Comparison of ENCODE assay signal across 26 cellular contexts in genomic region chr2:5392658-5393057, GRCh38.
DNase-seq lines count a peak whose midpoint lies in the region; ATAC-seq and TF ChIP-seq lines count a peak whose summit lies in the region.
"Had no signal": no experiment of that assay in that cellular context is flagged by ENCODE, and none has a peak within 500 bp of the region (broad histone marks: within the 10 kb centered on the region; RNA-seq: fewer than 3 reads in every experiment).

No MANE protein-coding gene starts in this region.

- no peaks in the 10 kb centered on the region for H3K9me3 ChIP-seq in HEK293 (ENCODE audit: control insufficient read depth, insufficient read depth, low read depth, low read length)
- H3K9me3 ChIP-seq: HAP-1 had no signal

- TF ChIP-seq CTCF in HEK293 (tag by site-specific recombination; IDR thresholded peaks at IDR 0.05) (no peak), foreskin fibroblast (IDR thresholded peaks at IDR 0.05; ENCODE audit: low read depth, low read length) (no peak)

- no peak for ATAC-seq in activated CD4-positive, alpha-beta T cell treated with anti-CD3 and anti-CD28 coated beads for 36 hours
- ATAC-seq in HG02852 (IDR thresholded peaks at IDR 0.05; ENCODE audit: unreplicated experiment) (no peak), HG03571 (IDR thresholded peaks at IDR 0.05; ENCODE audit: unreplicated experiment) (no peak)
- ATAC-seq: esophagus mucosa, SK-N-SH treated with all-trans-retinoic acid at 6 μM for 48 hours had no signal

- POLR2A ChIA-PET in HEK293 (lab: Yijun Ruan, JAX) = interaction anchor here (0.5 to 0.9 kb wide), 2 partner anchors 104 to 299 kb away, joined by 3 read pairs; partner anchors contain the start of gene SOX11
- POLR2A ChIA-PET in activated CD4-positive, alpha-beta T cell treated with anti-CD3 and anti-CD28 coated beads for 36 hours (lab: Charles Lee) = no interaction called here

- H3K27me3 Mint-ChIP-seq in activated CD4-positive, alpha-beta T cell treated with anti-CD3 and anti-CD28 coated beads for 36 hours = no peaks in the 10 kb centered on the region
- H3K27me3 Mint-ChIP-seq: activated naive CD8-positive, alpha-beta T cell had no signal

- no peak overlapping the region for H3K4me3 ChIP-seq in HEK293 (ENCODE audit: low read depth, low read length)
- H3K4me3 ChIP-seq in foreskin fibroblast (ENCODE audit: low read depth in 1 of 2, low read length in 2 of 2) = no peak overlapping the region
- H3K4me3 ChIP-seq: HAP-1, transverse colon had no signal

- no peaks in the 10 kb centered on the region for H3K36me3 Mint-ChIP-seq in activated CD4-positive, alpha-beta T cell treated with anti-CD3 and anti-CD28 coated beads for 36 hours (ENCODE audit: low read depth)
- H3K36me3 Mint-ChIP-seq: activated naive CD8-positive, alpha-beta T cell had no signal

- peak; percentile 63 for DNase-seq in A172 (ENCODE audit: low spot score)
- DNase-seq in SKM-1 treated with dmso at 0.1 percent for 144 hours (lab: John Stamatoyannopoulos, UW; ENCODE audit: unreplicated experiment) = peak; percentile 40
- DNase-seq in foreskin fibroblast = peak; percentile 0 to 1
- DNase-seq in activated CD4-positive, CD25-positive, alpha-beta regulatory T cell treated with anti-CD3 and anti-CD28 coated beads, Interleukin-2, amount 50 U/mL, for 72 hours = no peak
- no peak for DNase-seq in activated CD4-positive, alpha-beta T cell treated with anti-CD3 and anti-CD28 coated beads for 36 hours
- DNase-seq: activated CD4-positive, alpha-beta T cell treated with anti-CD3 and anti-CD28 coated beads for 4 hours; activated effector memory CD4-positive, alpha-beta T cell treated with Interleukin-2 at 50 U/mL for 16 hours; central memory CD4-positive, alpha-beta T cell; DMS79; GF-D8; left cardiac atrium; NCI-H1092; NCI-H1694; Right ventricle myocardium superior; stimulated activated CD4-positive, alpha-beta T cell treated with anti-CD3 and anti-CD28 coated beads, Interleukin-15, amount 100 ng/mL, for 24 hours; stimulated activated CD4-positive, alpha-beta T cell treated with anti-CD3 and anti-CD28 coated beads, Interleukin-4, amount 100 ng/mL, for 4 hours; transverse colon had no signal

- peaks cover 7% of the 10 kb centered on the region; the same call in 1 of the 2 replicates for H3K4me1 ChIP-seq in HEK293 (ENCODE audit: control insufficient read depth, insufficient read depth, low read length)
- H3K4me1 ChIP-seq: HAP-1, transverse colon had no signal

- no peaks in the 10 kb centered on the region for H3K4me1 Mint-ChIP-seq in activated CD4-positive, alpha-beta T cell treated with anti-CD3 and anti-CD28 coated beads for 36 hours

- H3K9me3 Mint-ChIP-seq in activated CD4-positive, alpha-beta T cell treated with anti-CD3 and anti-CD28 coated beads for 36 hours (ENCODE audit: low read depth) = peaks cover 7% of the 10 kb centered on the region

- H3K27ac ChIP-seq in HEK293 (ENCODE audit: extremely low read depth, low read depth, low read length) = no peak overlapping the region; the same call in 1 of the 2 replicates
- H3K27ac ChIP-seq: transverse colon had no signal

- H3K4me3 Mint-ChIP-seq in activated CD4-positive, alpha-beta T cell treated with anti-CD3 and anti-CD28 coated beads for 36 hours = no peak overlapping the region
- H3K4me3 Mint-ChIP-seq: activated naive CD8-positive, alpha-beta T cell; nephron; T-helper 2 cell treated with Interferon-gamma antibody and Interleukin-4, amounts not matched to agents 5 μg/mL and 100 μg/mL, for 36 hours had no signal

- intact Hi-C loops in activated CD4-positive, alpha-beta T cell treated with anti-CD3 and anti-CD28 coated beads for 36 hours (cut with DNase I, micrococcal nuclease) = no loop called here

- CTCF ChIA-PET in HEK293 (lab: Yijun Ruan, JAX) = interaction anchor here (0.6 to 1.2 kb wide), 2 partner anchors 14 to 24 kb away, joined by 3 read pairs; no protein-coding TSS in a partner anchor
- CTCF ChIA-PET in activated CD4-positive, alpha-beta T cell treated with anti-CD3 and anti-CD28 coated beads for 36 hours (lab: Charles Lee) = no interaction called here

- H3K36me3 ChIP-seq in HEK293 (ENCODE audit: control insufficient read depth in 2 of 2, insufficient read depth in 1 of 2, low read length in 2 of 2) = no peaks in the 10 kb centered on the region
- H3K36me3 ChIP-seq: HAP-1, transverse colon had no signal

- H3K27ac Mint-ChIP-seq in activated CD4-positive, alpha-beta T cell treated with anti-CD3 and anti-CD28 coated beads for 36 hours = no peak overlapping the region
- H3K27ac Mint-ChIP-seq: activated naive CD8-positive, alpha-beta T cell; nephron; T-helper 2 cell treated with Interferon-gamma antibody and Interleukin-4, amounts not matched to agents 5 μg/mL and 100 μg/mL, for 36 hours had no signal

TF ChIP-seq in HEK293, 187 proteins besides CTCF, POLR2A, EP300 and RAD21:
- TF ChIP-seq ZBTB17 (tag by site-specific recombination; IDR thresholded peaks at IDR 0.05) (no peak), ZNF311 (tag by site-specific recombination; IDR thresholded peaks at IDR 0.05; ENCODE audit: borderline replicate concordance) (no peak), ZNF701 (tag by site-specific recombination; IDR thresholded peaks at IDR 0.05) (no peak), ZNF629 (tag by site-specific recombination; IDR thresholded peaks at IDR 0.05) (peak; percentile 77), TRIM28 (IDR thresholded peaks at IDR 0.05; ENCODE audit: borderline replicate concordance, low read length) (peak; percentile 74; the same call in 1 of the 2 replicates), ZNF521 (tag by site-specific recombination; IDR thresholded peaks at IDR 0.05) (no peak), YY2 (tag by site-specific recombination; IDR thresholded peaks at IDR 0.05) (no peak), ZNF513 (tag by site-specific recombination; IDR thresholded peaks at IDR 0.05) (no peak), ZBTB21 (tag by site-specific recombination; IDR thresholded peaks at IDR 0.05) (peak; percentile 92), ZNF416 (tag by site-specific recombination; IDR thresholded peaks at IDR 0.05) (no peak), ZNF555 (tag by site-specific recombination; conservative IDR thresholded peaks at IDR 0.05) (no peak), ZNF266 (tag by site-specific recombination; IDR thresholded peaks at IDR 0.05; ENCODE audit: low read depth) (no peak), SETDB1 (IDR thresholded peaks at IDR 0.05; ENCODE audit: insufficient read length, low read length) (peak; percentile 17), SP3 (tag by site-specific recombination; IDR thresholded peaks at IDR 0.05) (peak; percentile 18; the same call in 1 of the 2 replicates), ZNF366 (tag by site-specific recombination; conservative IDR thresholded peaks at IDR 0.05) (peak; percentile 52), ZEB2 (tag by site-specific recombination; IDR thresholded peaks at IDR 0.05) (0 out of 2 replicates have a peak, but pooled peaks have one; percentile 33), SP2 (tag by site-specific recombination; IDR thresholded peaks at IDR 0.05) (no peak)
- TF ChIP-seq, protein P1, sequence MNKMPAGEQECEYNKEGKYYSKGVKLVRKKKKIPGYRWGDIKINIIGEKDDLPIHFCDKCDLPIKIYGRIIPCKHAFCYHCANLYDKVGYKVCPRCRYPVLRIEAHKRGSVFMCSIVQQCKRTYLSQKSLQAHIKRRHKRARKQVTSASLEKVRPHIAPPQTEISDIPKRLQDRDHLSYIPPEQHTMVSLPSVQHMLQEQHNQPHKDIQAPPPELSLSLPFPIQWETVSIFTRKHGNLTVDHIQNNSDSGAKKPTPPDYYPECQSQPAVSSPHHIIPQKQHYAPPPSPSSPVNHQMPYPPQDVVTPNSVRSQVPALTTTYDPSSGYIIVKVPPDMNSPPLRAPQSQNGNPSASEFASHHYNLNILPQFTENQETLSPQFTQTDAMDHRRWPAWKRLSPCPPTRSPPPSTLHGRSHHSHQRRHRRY (tag by site-specific recombination; IDR thresholded peaks at IDR 0.05) = no peak
- TF ChIP-seq, protein P2, sequence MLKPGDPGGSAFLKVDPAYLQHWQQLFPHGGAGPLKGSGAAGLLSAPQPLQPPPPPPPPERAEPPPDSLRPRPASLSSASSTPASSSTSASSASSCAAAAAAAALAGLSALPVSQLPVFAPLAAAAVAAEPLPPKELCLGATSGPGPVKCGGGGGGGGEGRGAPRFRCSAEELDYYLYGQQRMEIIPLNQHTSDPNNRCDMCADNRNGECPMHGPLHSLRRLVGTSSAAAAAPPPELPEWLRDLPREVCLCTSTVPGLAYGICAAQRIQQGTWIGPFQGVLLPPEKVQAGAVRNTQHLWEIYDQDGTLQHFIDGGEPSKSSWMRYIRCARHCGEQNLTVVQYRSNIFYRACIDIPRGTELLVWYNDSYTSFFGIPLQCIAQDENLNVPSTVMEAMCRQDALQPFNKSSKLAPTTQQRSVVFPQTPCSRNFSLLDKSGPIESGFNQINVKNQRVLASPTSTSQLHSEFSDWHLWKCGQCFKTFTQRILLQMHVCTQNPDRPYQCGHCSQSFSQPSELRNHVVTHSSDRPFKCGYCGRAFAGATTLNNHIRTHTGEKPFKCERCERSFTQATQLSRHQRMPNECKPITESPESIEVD (tag by site-specific recombination; IDR thresholded peaks at IDR 0.05) = no peak

Comparison
In these comparisons a context has a peak if more than half of its experiments do, and no peak if none do; other contexts are left out.
1. DNase-seq: peak in A172 (single experiment), SKM-1 treated with dmso at 0.1 percent for 144 hours (single experiment) and foreskin fibroblast (2 of 2); none in activated CD4-positive, CD25-positive, alpha-beta regulatory T cell treated with anti-CD3 and anti-CD28 coated beads, Interleukin-2, amount 50 U/mL, for 72 hours (single experiment) and activated CD4-positive, alpha-beta T cell treated with anti-CD3 and anti-CD28 coated beads for 36 hours (single experiment).